8 cellular contexts compared by ENCODE assay signal in the genomic region with DNA sequence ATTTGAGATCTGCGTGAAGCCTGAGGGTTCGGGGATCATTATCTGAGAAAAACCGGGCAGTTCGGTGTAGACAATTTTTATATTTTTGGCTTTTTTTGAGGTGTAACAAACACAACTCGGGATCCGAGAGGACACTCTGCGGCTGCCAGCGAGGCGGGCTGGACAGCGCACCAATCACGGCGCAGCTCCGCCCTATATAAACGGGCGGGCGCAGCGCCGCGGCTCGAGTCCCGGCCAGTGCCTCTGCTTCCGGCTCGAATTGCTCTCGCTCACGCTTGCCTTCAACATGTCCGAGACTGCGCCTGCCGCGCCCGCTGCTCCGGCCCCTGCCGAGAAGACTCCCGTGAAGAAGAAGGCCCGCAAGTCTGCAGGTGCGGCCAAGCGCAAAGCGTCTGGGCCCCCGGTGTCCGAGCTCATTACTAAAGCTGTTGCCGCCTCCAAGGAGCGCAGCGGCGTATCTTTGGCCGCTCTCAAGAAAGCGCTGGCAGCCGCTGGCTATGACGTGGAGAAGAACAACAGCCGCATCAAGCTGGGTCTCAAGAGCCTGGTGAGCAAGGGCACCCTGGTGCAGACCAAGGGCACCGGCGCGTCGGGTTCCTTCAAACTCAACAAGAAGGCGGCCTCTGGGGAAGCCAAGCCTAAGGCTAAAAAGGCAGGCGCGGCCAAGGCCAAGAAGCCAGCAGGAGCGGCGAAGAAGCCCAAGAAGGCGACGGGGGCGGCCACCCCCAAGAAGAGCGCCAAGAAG.
A peak's percentile ranks its signal among the peaks of the same experiment; 100 is the strongest.
DNase-seq lines count a peak whose midpoint lies in the region; ATAC-seq, FAIRE-seq and TF ChIP-seq lines count a peak whose summit lies in the region.

No MANE protein-coding gene starts in this region.

- H3K36me3 ChIP-seq in BE2C: 0 out of 2 replicates have a peak, but pooled peaks cover 2% of the 10 kb centered on the region

- TF ChIP-seq POLR2A in lower leg skin (IDR thresholded peaks at IDR 0.05): peak in 1 of 2 donors; percentile 95

- FAIRE-seq in GM19239 (lab: Jason Lieb, UNC): peak; percentile 76

- ATAC-seq in HG03442 (IDR thresholded peaks at IDR 0.05; ENCODE audit: unreplicated experiment): peak; percentile 35

- H3K9me3 ChIP-seq in BE2C: no peaks in the 10 kb centered on the region

- TF ChIP-seq CTCF in BE2C (IDR thresholded peaks at IDR 0.05; ENCODE audit: low read depth, low read length) (no peak), lower leg skin (IDR thresholded peaks at IDR 0.05) (no peak)

- WGBS in lower leg skin, 2 donors: 0 to 1% methylated on average over 30 to 59 of the region's 61 CpGs

- peak overlapping the region; percentile 99 for H3K4me3 ChIP-seq in BE2C (ENCODE audit: low read depth, low read length)
- peak overlapping the region; percentile 95 for H3K4me3 ChIP-seq in lower leg skin (ENCODE audit: low read depth, poor library complexity, severe bottlenecking)

- peaks cover 3% of the 10 kb centered on the region; the same call in 1 of the 2 replicates for H3K4me1 ChIP-seq in BE2C

- DNase-seq in BE2C (peak; percentile 88), GM19239 (ENCODE audit: insufficient read length, low spot score) (peak; percentile 37), NCI-H526 treated with DMSO at 0.1 percent for 48 hours (lab: John Stamatoyannopoulos, UW) (peak; percentile 74), dermis microvascular lymphatic vessel endothelial cell (ENCODE audit: low read depth in 2 of 2) (peak; percentile 77 to 90), lower leg skin (ENCODE audit: low spot score in 2 of 2) (peak; percentile 91 to 99)
- DNase-seq in activated CD4-positive, alpha-beta T cell treated with anti-CD3 and anti-CD28 coated beads, Interleukin-2, amount 50 U/mL, for 4 hours: peak; percentile 66 to 68
- peak; percentile 79 for DNase-seq in stimulated activated CD4-positive, alpha-beta T cell treated with anti-CD3 and anti-CD28 coated beads, Interleukin-4, amount 100 ng/mL, for 1 hour

- H3K27me3 ChIP-seq in BE2C: no peaks in the 10 kb centered on the region

- intact Hi-C loops in lower leg skin (cut with DNase I; ENCODE audit: low total_unique reads): no loop called here

Comparison
In these comparisons a context has a peak if more than half of its experiments do, and no peak if none do; other contexts are left out.
1. Peak in every context shown above with its lines: DNase-seq, ATAC-seq and H3K4me3 ChIP-seq.
2. DNase-seq: peak in every context shown above with its lines; median percentile 95 in lower leg skin; 88 in BE2C; 84 in dermis microvascular lymphatic vessel endothelial cell; 79 in stimulated activated CD4-positive, alpha-beta T cell treated with anti-CD3 and anti-CD28 coated beads, Interleukin-4, amount 100 ng/mL, for 1 hour; 74 in NCI-H526 treated with DMSO at 0.1 percent for 48 hours; 67 in activated CD4-positive, alpha-beta T cell treated with anti-CD3 and anti-CD28 coated beads, Interleukin-2, amount 50 U/mL, for 4 hours; 37 in GM19239.